ENCODE assay signal across 3 cellular contexts in the genomic region with DNA sequence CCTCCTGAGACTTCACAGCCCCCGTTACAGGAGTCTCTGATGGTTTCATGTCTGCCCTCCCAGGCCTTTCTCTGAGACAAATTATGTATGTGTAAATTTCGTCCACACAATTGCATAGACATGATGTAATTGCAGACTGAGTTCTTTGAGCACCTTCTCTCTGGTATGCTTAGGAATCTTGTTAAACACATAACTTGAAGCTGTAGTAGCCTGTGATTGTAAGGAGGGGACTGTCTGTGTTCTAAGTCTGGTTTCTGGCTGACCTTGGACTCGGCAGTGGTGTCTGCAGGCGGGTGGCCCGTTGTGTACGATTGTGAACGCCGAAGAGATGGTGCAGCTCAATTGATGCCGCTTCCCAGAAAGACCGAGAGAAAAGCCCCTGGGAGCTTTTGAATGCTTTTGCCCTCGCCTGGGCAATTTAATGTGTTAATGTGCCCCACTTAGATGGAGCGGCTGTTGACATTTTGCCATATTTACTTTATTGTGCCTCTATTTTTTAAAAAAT.
TF ChIP-seq lines count a peak whose summit lies in the region.

No MANE protein-coding gene starts in this region.

TF ChIP-seq in SK-N-SH, 30 proteins besides CTCF, POLR2A, EP300 and RAD21:
- TF ChIP-seq RCOR1 (IDR thresholded peaks at IDR 0.05; ENCODE audit: low read length) (no peak), RXRA (IDR thresholded peaks at IDR 0.05; ENCODE audit: borderline replicate concordance, low read depth) (no peak), ELF1 (IDR thresholded peaks at IDR 0.05) (no peak), FOXM1 (IDR thresholded peaks at IDR 0.05; ENCODE audit: low read depth) (no peak), MEF2A (IDR thresholded peaks at IDR 0.05; ENCODE audit: borderline replicate concordance, low read depth) (no peak), TCF12 (IDR thresholded peaks at IDR 0.05) (no peak), TEAD4 (IDR thresholded peaks at IDR 0.05; ENCODE audit: borderline replicate concordance, insufficient read depth) (no peak), JUND (IDR thresholded peaks at IDR 0.05) (no peak), GATA2 (CRISPR knock-in tag; IDR thresholded peaks at IDR 0.05) (no peak), POLR2AphosphoS5 (IDR thresholded peaks at IDR 0.05; ENCODE audit: low read depth, low read length) (no peak), FOSL2 (IDR thresholded peaks at IDR 0.05; ENCODE audit: borderline replicate concordance, low read depth) (no peak), NRF1 (IDR thresholded peaks at IDR 0.05; ENCODE audit: low read depth, low read length) (no peak)
- TF ChIP-seq, protein P1, sequence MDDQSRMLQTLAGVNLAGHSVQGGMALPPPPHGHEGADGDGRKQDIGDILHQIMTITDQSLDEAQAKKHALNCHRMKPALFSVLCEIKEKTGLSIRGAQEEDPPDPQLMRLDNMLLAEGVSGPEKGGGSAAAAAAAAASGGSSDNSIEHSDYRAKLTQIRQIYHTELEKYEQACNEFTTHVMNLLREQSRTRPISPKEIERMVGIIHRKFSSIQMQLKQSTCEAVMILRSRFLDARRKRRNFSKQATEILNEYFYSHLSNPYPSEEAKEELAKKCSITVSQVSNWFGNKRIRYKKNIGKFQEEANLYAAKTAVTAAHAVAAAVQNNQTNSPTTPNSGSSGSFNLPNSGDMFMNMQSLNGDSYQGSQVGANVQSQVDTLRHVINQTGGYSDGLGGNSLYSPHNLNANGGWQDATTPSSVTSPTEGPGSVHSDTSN (IDR thresholded peaks at IDR 0.05): no peak
- TF ChIP-seq, protein P2, sequence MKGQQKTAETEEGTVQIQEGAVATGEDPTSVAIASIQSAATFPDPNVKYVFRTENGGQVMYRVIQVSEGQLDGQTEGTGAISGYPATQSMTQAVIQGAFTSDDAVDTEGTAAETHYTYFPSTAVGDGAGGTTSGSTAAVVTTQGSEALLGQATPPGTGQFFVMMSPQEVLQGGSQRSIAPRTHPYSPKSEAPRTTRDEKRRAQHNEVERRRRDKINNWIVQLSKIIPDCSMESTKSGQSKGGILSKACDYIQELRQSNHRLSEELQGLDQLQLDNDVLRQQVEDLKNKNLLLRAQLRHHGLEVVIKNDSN (IDR thresholded peaks at IDR 0.05; ENCODE audit: borderline replicate concordance, low read depth): no peak

TF ChIP-seq in SK-N-SH treated with all-trans-retinoic acid at 6 μM for 48 hours, 23 proteins besides CTCF, POLR2A, EP300 and RAD21:
- no peak for TF ChIP-seq ZFP3 (CRISPR knock-in tag; IDR thresholded peaks at IDR 0.05)
- TF ChIP-seq TOX (CRISPR knock-in tag; IDR thresholded peaks at IDR 0.05; ENCODE audit: borderline replicate concordance): no peak
- no peak for TF ChIP-seq ZNF565 (CRISPR knock-in tag; conservative IDR thresholded peaks at IDR 0.05; ENCODE audit: low read depth)
- TF ChIP-seq ZNF70 (CRISPR knock-in tag; IDR thresholded peaks at IDR 0.05): no peak
- TF ChIP-seq ZNF8 (CRISPR knock-in tag; IDR thresholded peaks at IDR 0.05): no peak
- TF ChIP-seq OSR1 (CRISPR knock-in tag; IDR thresholded peaks at IDR 0.05): no peak

TF ChIP-seq in GM12878, 131 proteins besides CTCF, POLR2A, EP300 and RAD21:
- TF ChIP-seq ATF7 (IDR thresholded peaks at IDR 0.05; ENCODE audit: low read depth): no peak
- no peak for TF ChIP-seq CREM (IDR thresholded peaks at IDR 0.05; ENCODE audit: low read depth)
